ENCODE assay signal across 10 cellular contexts in the genomic region with DNA sequence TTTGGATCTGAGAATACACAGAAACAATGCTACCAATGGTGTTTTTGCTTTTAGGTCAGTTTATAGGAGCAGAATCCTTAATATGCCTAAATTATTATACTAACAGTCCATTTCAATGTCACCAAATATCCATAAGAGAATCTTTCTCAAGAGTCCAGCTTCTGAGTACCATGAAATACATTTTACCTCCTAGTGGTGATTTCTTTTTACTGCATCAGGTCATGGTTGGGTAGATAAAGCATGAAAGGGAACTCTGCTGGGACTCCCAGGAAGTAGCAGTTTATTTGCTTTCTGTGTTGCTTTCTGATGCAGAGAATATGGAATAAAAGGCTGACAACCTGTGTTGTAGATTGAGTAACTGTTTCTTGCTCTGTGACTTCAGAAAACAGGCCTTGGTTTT.
A peak's percentile ranks its signal among the peaks of the same experiment; 100 is the strongest.
DNase-seq lines count a peak whose midpoint lies in the region; ATAC-seq and TF ChIP-seq lines count a peak whose summit lies in the region.
"Had no signal": no experiment of that assay in that cellular context is flagged by ENCODE, and none has a peak within 500 bp of the region (broad histone marks: within the 10 kb centered on the region; RNA-seq: fewer than 3 reads in every experiment).

No MANE protein-coding gene starts in this region.

- no TSS peak for BruUV-seq in mammary epithelial cell (replicated peaks; lab: Mats Ljungman, UMichigan)

- dilution Hi-C loops in mammary epithelial cell (cut with HindIII; ENCODE audit: low sequenced_read_pairs), result no loop called here

- no peaks in the 10 kb centered on the region for H3K27me3 Mint-ChIP-seq in type B pancreatic cell
- H3K27me3 Mint-ChIP-seq: activated naive CD8-positive, alpha-beta T cell treated with anti-CD3 and anti-CD28 coated beads, Interleukin-2, amount 50 U/mL, for 24 hours had no signal

- no peak overlapping the region for H3K27ac ChIP-seq in cardiac muscle cell
- H3K27ac ChIP-seq in mammary epithelial cell (ENCODE audit: insufficient read depth, low read depth, low read length), result no peak overlapping the region
- H3K27ac ChIP-seq: BLaER1 had no signal

- intact Hi-C loops in left cardiac atrium (cut with DNase I) (no loop called here), mammary epithelial cell (cut with micrococcal nuclease) (no loop called here)

- H3K4me3 ChIP-seq in cardiac muscle cell (no peak overlapping the region), mammary epithelial cell (replicated peaks in 1 of 3; ENCODE audit: insufficient read depth in 1 of 3, low read depth in 2 of 3, low read length in 3 of 3) (no peak overlapping the region)
- H3K4me3 ChIP-seq: BLaER1 had no signal

- H3K9me3 Mint-ChIP-seq in type B pancreatic cell, result no peaks in the 10 kb centered on the region
- H3K9me3 Mint-ChIP-seq: activated naive CD8-positive, alpha-beta T cell treated with anti-CD3 and anti-CD28 coated beads, Interleukin-2, amount 50 U/mL, for 24 hours had no signal

- peaks cover 11% of the 10 kb centered on the region for H3K4me1 Mint-ChIP-seq in type B pancreatic cell (ENCODE audit: unreplicated experiment)
- H3K4me1 Mint-ChIP-seq: activated naive CD8-positive, alpha-beta T cell treated with anti-CD3 and anti-CD28 coated beads, Interleukin-2, amount 50 U/mL, for 24 hours had no signal

- in situ Hi-C loops in mammary epithelial cell (cut with MboI; ENCODE audit: low sequenced_read_pairs in 2 of 2), result no loop called here

- H3K4me1 ChIP-seq in cardiac muscle cell (ENCODE audit: low read depth) (no peaks in the 10 kb centered on the region), mammary epithelial cell (ENCODE audit: insufficient read depth, low read length) (no peaks in the 10 kb centered on the region)
- H3K4me1 ChIP-seq: BLaER1 had no signal

- no peaks in the 10 kb centered on the region for H3K79me2 ChIP-seq in mammary epithelial cell (ENCODE audit: insufficient read depth, low read length)

- H3K36me3 ChIP-seq in cardiac muscle cell, result no peaks in the 10 kb centered on the region
- H3K36me3 ChIP-seq in mammary epithelial cell (ENCODE audit: insufficient read depth, low read length), result no peaks in the 10 kb centered on the region
- H3K36me3 ChIP-seq: BLaER1 had no signal

- CTCF ChIA-PET in mammary epithelial cell (lab: Charles Lee; ENCODE audit: low non-redundant PET), result interaction anchor here (0.5 kb wide), 1 partner anchor 10 kb away, joined by 3 read pairs; no protein-coding TSS in a partner anchor

- H2AFZ ChIP-seq in mammary epithelial cell (ENCODE audit: low read depth, low read length), result no peak overlapping the region

- no peak overlapping the region for H3K4me2 ChIP-seq in mammary epithelial cell (ENCODE audit: insufficient read depth, low read depth, low read length)
- H3K4me2 ChIP-seq: BLaER1 had no signal

- DNase-seq in cardiac muscle cell (ENCODE audit: low read depth in 1 of 2, low spot score in 1 of 2), result no peak
- DNase-seq in left cardiac atrium, result no peak
- peak; percentile 40 for DNase-seq in HT-29 (ENCODE audit: low spot score)
- DNase-seq in mammary epithelial cell, result peak; percentile 2
- no peak for DNase-seq in type B pancreatic cell (ENCODE audit: extremely low spot score, unreplicated experiment)
- DNase-seq in NCI-H2029 (lab: John Stamatoyannopoulos, UW), result no peak
- no peak for DNase-seq in NCI-H2171 treated with DMSO at 0.1 percent for 48 hours (lab: John Stamatoyannopoulos, UW)
- DNase-seq: activated naive CD8-positive, alpha-beta T cell treated with anti-CD3 and anti-CD28 coated beads, Interleukin-2, amount 50 U/mL, for 24 hours had no signal

- H4K20me1 ChIP-seq in mammary epithelial cell (ENCODE audit: insufficient read depth, low read length), result no peaks in the 10 kb centered on the region
- H4K20me1 ChIP-seq: BLaER1 had no signal

- no peak overlapping the region for H3K9ac ChIP-seq in mammary epithelial cell (ENCODE audit: insufficient read depth, low read length)
- H3K9ac ChIP-seq: BLaER1 had no signal

- ATAC-seq in left cardiac atrium, result no peak
- no peak for ATAC-seq in HG02840 (IDR thresholded peaks at IDR 0.05; ENCODE audit: low FRiP score, unreplicated experiment)
- ATAC-seq: activated naive CD8-positive, alpha-beta T cell treated with anti-CD3 and anti-CD28 coated beads, Interleukin-2, amount 50 U/mL, for 24 hours had no signal

- H3K9me3 ChIP-seq in cardiac muscle cell (ENCODE audit: low read depth) (no peaks in the 10 kb centered on the region), mammary epithelial cell (replicated peaks; ENCODE audit: insufficient read depth, low read length) (no peaks in the 10 kb centered on the region)
- H3K9me3 ChIP-seq: BLaER1 had no signal

- no peak overlapping the region for H3K4me3 Mint-ChIP-seq in type B pancreatic cell
- H3K4me3 Mint-ChIP-seq: activated naive CD8-positive, alpha-beta T cell treated with anti-CD3 and anti-CD28 coated beads, Interleukin-2, amount 50 U/mL, for 24 hours had no signal

- H3K27me3 ChIP-seq in cardiac muscle cell (no peaks in the 10 kb centered on the region), mammary epithelial cell (ENCODE audit: insufficient read depth, low read length) (peaks cover 2% of the 10 kb centered on the region)
- H3K27me3 ChIP-seq: BLaER1 had no signal

- H3K27ac Mint-ChIP-seq in type B pancreatic cell, result no peak overlapping the region
- H3K27ac Mint-ChIP-seq: activated naive CD8-positive, alpha-beta T cell treated with anti-CD3 and anti-CD28 coated beads, Interleukin-2, amount 50 U/mL, for 24 hours had no signal

- no peaks in the 10 kb centered on the region for H3K36me3 Mint-ChIP-seq in type B pancreatic cell

- peak; percentile 22 for TF ChIP-seq CTCF in cardiac muscle cell (IDR thresholded peaks at IDR 0.05; ENCODE audit: low read depth, low read length)
- TF ChIP-seq CTCF in mammary epithelial cell (conservative IDR thresholded peaks at IDR 0.05 in 1 of 2, IDR thresholded peaks at IDR 0.05 in 1 of 2; ENCODE audit: extremely low read depth in 1 of 2, insufficient read depth in 1 of 2, low read depth in 1 of 2, low read length in 2 of 2), result peak; percentile 30 to 43
- peak; percentile 66 for TF ChIP-seq CTCF in type B pancreatic cell (conservative IDR thresholded peaks at IDR 0.05)

Comparison
In these comparisons a context has a peak if more than half of its experiments do, and no peak if none do; other contexts are left out.
1. DNase-seq: peak in HT-29 (single experiment) and mammary epithelial cell (single experiment); none in cardiac muscle cell (0 of 2), left cardiac atrium (single experiment), type B pancreatic cell (single experiment), NCI-H2029 (single experiment) and NCI-H2171 treated with DMSO at 0.1 percent for 48 hours (single experiment).
2. Peak in every context shown above with its lines, with median percentiles within 50 percentile points of each other: CTCF ChIP-seq.